1 cellular context compared by ENCODE assay signal in the genomic region with DNA sequence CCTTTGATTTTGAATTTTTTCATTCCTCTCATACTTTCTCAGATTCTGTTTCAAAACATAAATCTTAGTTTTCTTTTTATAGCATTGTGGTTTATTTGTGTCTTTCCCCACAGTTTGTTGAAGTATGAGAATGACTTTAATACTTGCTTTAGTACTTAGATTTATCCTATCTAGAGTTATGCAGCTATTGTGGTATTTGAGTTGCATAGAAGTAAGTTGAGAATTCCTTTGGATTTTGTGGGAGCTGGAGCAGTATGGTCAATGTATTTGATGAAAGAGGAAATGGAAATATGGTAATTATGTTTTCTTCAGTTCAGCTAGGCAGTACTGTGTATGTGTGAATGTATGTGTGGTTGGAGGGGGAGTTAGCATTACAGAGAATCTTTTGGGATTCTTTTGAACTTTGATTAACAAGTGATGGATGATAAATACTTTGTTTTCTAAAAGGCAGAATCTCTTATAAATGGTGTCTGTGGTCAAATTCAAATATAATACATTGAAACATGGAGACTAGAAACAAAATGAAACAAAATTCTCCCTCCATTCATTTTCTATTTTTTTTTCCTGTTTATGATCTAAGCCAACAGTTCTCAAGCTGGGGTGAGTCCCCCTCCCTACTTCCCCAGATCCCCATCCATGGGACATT.
TF ChIP-seq lines count a peak whose summit lies in the region.

No MANE protein-coding gene starts in this region.

TF ChIP-seq in neural cell, 6 proteins besides CTCF, POLR2A, EP300 and RAD21 (continued from another document):
- peak; percentile 23 for TF ChIP-seq REST (IDR thresholded peaks at IDR 0.05; ENCODE audit: borderline replicate concordance)
- peak; percentile 18 for TF ChIP-seq SMC3 (conservative IDR thresholded peaks at IDR 0.05; ENCODE audit: poor library complexity)
TF ChIP-seq in neural cell: peak in this region for 2.
